22 cellular contexts compared by ENCODE assay signal in the genomic region with DNA sequence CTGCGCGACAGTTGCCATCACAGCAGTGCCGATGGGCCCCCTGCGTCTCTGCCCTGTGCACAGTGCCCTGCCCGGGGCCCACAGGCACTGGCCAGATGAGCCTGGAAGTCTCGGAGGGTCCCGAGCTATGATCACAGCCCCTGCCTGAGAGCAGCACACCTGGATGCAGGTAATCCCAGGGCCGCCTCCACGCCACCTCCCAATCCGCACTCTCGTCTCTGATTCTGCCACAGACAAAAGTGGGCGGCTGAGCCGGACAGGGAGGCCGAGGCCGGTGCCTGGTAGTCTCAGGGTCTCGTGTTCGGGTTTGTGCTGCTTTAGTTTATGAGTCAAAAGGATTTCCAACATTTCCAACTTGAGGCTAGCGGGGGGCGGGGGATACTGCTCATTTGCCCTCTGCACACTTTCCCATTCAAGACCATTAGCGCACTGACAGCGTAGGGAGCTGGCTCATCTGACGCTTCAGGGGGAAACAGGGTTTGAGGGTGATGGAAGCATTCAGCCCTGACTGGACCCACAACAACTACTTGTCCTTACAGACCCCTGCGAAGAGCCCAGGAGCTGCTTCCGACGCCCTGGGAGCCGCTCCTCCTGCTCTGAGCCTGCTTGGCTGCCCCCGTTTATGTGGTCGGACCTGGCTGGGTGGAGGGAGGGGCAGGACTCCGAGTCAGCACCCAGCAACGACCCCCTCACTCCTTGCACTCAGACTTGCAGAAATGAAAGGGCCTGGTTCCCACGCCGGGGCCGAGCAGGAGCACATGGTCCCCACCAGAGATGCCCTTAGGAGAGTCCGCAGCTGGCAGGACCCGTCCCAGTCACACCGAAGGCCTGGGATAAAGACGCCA. TPM values are rescaled to one million over a fixed set of nuclear protein-coding genes. Genes with fewer than 3 reads are reported as not detected.
"Had no signal": no experiment of that assay in that cellular context is flagged by ENCODE, and none has a peak within 500 bp of the region (broad histone marks: within the 10 kb centered on the region; RNA-seq: fewer than 3 reads in every experiment).

No MANE protein-coding gene starts in this region.

- H3K9me3 Mint-ChIP-seq: activated B cell treated with CpG ODN at 0.5 μM for 24 hours; activated CD8-positive, alpha-beta T cell treated with anti-CD3 and anti-CD28 coated beads for 36 hours; activated naive CD4-positive, alpha-beta T cell treated with anti-CD3 and anti-CD28 coated beads for 36 hours; activated T-helper 17 cell treated with anti-CD3 and anti-CD28 coated beads, Interleukin-2, amount 50 U/mL, for 72 hours; dendritic cell treated with granulocyte-macrophage colony-stimulating factor and Interleukin-4, amounts not matched to agents 40 ng/mL and 50 ng/mL, for 4 days; T-cell had no signal

- H3K4me1 Mint-ChIP-seq: activated B cell treated with CpG ODN at 0.5 μM for 24 hours; activated T-helper 17 cell treated with anti-CD3 and anti-CD28 coated beads, Interleukin-2, amount 50 U/mL, for 72 hours; nephron progenitor cell had no signal

- ATAC-seq: activated CD8-positive, alpha-beta T cell treated with anti-CD3 and anti-CD28 coated beads for 36 hours; activated T-helper 17 cell treated with anti-CD3 and anti-CD28 coated beads, Interleukin-2, amount 50 U/mL, for 72 hours; esophagus mucosa; gastrocnemius medialis; heart right ventricle; T-cell had no signal

- H3K4me3 ChIP-seq: ascending aorta, gastrocnemius medialis, heart right ventricle, prostate gland, SK-N-MC, tibial nerve, uterus had no signal

- H3K4me1 ChIP-seq: ascending aorta, gastrocnemius medialis, heart right ventricle, prostate gland, uterus had no signal

- DNase-seq: activated B cell treated with CpG ODN at 0.5 μM for 24 hours; activated CD4-positive, alpha-beta T cell treated with anti-CD3 and anti-CD28 coated beads for 48 hours; activated CD8-positive, alpha-beta T cell treated with anti-CD3 and anti-CD28 coated beads for 36 hours; activated naive CD4-positive, alpha-beta T cell treated with anti-CD3 and anti-CD28 coated beads for 36 hours; activated T-cell treated with anti-CD3 and anti-CD28 coated beads, Interleukin-2, amount 50 U/mL, for 1 hour; effector CD8-positive, alpha-beta T cell; gastrocnemius medialis; kidney glomerular epithelial cell; nephron progenitor cell; occipital lobe; stimulated activated naive CD4-positive, alpha-beta T cell treated with Interleukin-2 at 50 U/mL for 16 hours; substantia nigra; T-cell; uterus had no signal

- H3K4me3 Mint-ChIP-seq: activated B cell treated with CpG ODN at 0.5 μM for 24 hours; activated CD8-positive, alpha-beta T cell treated with anti-CD3 and anti-CD28 coated beads for 36 hours; activated naive CD4-positive, alpha-beta T cell treated with anti-CD3 and anti-CD28 coated beads for 36 hours; activated T-helper 17 cell treated with anti-CD3 and anti-CD28 coated beads, Interleukin-2, amount 50 U/mL, for 72 hours; dendritic cell treated with granulocyte-macrophage colony-stimulating factor and Interleukin-4, amounts not matched to agents 40 ng/mL and 50 ng/mL, for 4 days; nephron progenitor cell; T-cell had no signal

- H3K27me3 ChIP-seq: ascending aorta, uterus had no signal

- H3K36me3 ChIP-seq: ascending aorta, gastrocnemius medialis, heart right ventricle, prostate gland, tibial nerve, uterus had no signal

- H3K27ac ChIP-seq: ascending aorta, gastrocnemius medialis, heart right ventricle, prostate gland, SK-N-MC, tibial nerve, uterus had no signal

- H3K36me3 Mint-ChIP-seq: T-cell had no signal

- H3K27ac Mint-ChIP-seq: activated B cell treated with CpG ODN at 0.5 μM for 24 hours; activated CD8-positive, alpha-beta T cell treated with anti-CD3 and anti-CD28 coated beads for 36 hours; activated naive CD4-positive, alpha-beta T cell treated with anti-CD3 and anti-CD28 coated beads for 36 hours; activated T-helper 17 cell treated with anti-CD3 and anti-CD28 coated beads, Interleukin-2, amount 50 U/mL, for 72 hours; dendritic cell treated with granulocyte-macrophage colony-stimulating factor and Interleukin-4, amounts not matched to agents 40 ng/mL and 50 ng/mL, for 4 days; nephron progenitor cell; T-cell had no signal

- H3K9me3 ChIP-seq: ascending aorta, gastrocnemius medialis, heart right ventricle, prostate gland, tibial nerve, uterus had no signal

- H3K27me3 Mint-ChIP-seq: activated B cell treated with CpG ODN at 0.5 μM for 24 hours; dendritic cell treated with granulocyte-macrophage colony-stimulating factor and Interleukin-4, amounts not matched to agents 40 ng/mL and 50 ng/mL, for 4 days had no signal

RNA-seq across cellular contexts. Expression of gene TTC34, which starts 1.8 kb away (rescaled TPM):
- total RNA-seq: gastrocnemius medialis had no signal
